In genomic region chr15:63505842-63506222, GRCh38 we compare ENCODE assay signal across 8 cellular contexts. TPM values are rescaled to one million over a fixed set of nuclear protein-coding genes. Genes with fewer than 3 reads are reported as not detected.
DNase-seq lines count a peak whose midpoint lies in the region; ATAC-seq, FAIRE-seq and TF ChIP-seq lines count a peak whose summit lies in the region.

No MANE protein-coding gene starts in this region.

- POLR2A ChIA-PET in HEK293 (lab: Yijun Ruan, JAX), result interaction anchor here (0.6 to 1.6 kb wide), 4 partner anchors 29 to 229 kb away, joined by 3 to 4 read pairs (median 3); partner anchors contain the start of gene APH1B
- POLR2A ChIA-PET in activated CD4-positive, alpha-beta memory T cell treated with anti-CD3 and anti-CD28 coated beads for 36 hours (lab: Charles Lee), result interaction anchor here (0.9 to 3.9 kb wide), 10 partner anchors 8 to 314 kb away, joined by 3 to 40 read pairs (median 7); no protein-coding TSS in a partner anchor

- no peaks in the 10 kb centered on the region for H3K36me3 ChIP-seq in HEK293 (ENCODE audit: control insufficient read depth in 2 of 2, insufficient read depth in 1 of 2, low read length in 2 of 2)
- no peaks in the 10 kb centered on the region for H3K36me3 ChIP-seq in small intestine (ENCODE audit: control insufficient read depth in 2 of 2, insufficient read depth in 2 of 2, low read length in 2 of 2)

- H3K36me3 Mint-ChIP-seq in activated CD4-positive, alpha-beta memory T cell treated with anti-CD3 and anti-CD28 coated beads for 36 hours, result peaks cover 4% of the 10 kb centered on the region
- H3K36me3 Mint-ChIP-seq in glutamatergic neuron (ENCODE audit: unreplicated experiment), result no peaks in the 10 kb centered on the region

- H3K4me1 ChIP-seq in HEK293 (ENCODE audit: control insufficient read depth, insufficient read depth, low read length), result peaks cover 32% of the 10 kb centered on the region
- peaks cover 9 to 22% of the 10 kb centered on the region in 2 donors for H3K4me1 ChIP-seq in small intestine (ENCODE audit: control insufficient read depth in 2 of 2, insufficient read depth in 1 of 2, low read depth in 1 of 2, low read length in 1 of 2)

- intact Hi-C loops in activated CD4-positive, alpha-beta memory T cell treated with anti-CD3 and anti-CD28 coated beads for 36 hours (cut with micrococcal nuclease), result loop anchor here (1.0 to 10.0 kb wide), 5 partner anchors 9 to 1389 kb away; partner anchors contain the start of genes PPIB and SNX1

- DNase-seq in activated CD4-positive, alpha-beta memory T cell treated with anti-CD3 and anti-CD28 coated beads for 36 hours, result no peak
- DNase-seq in glutamatergic neuron, result no peak
- no peak for DNase-seq in small intestine
- no peak for DNase-seq in NCI-H524 treated with DMSO at 0.1 percent for 48 hours (lab: John Stamatoyannopoulos, UW)
- no peak for DNase-seq in NCI-H2227 (lab: John Stamatoyannopoulos, UW; ENCODE audit: unreplicated experiment)
- DNase-seq in amniotic stem cell (lab: John Stamatoyannopoulos, UW), result no peak

- peak overlapping the region; percentile 90 for H3K4me3 Mint-ChIP-seq in activated CD4-positive, alpha-beta memory T cell treated with anti-CD3 and anti-CD28 coated beads for 36 hours
- peak overlapping the region; percentile 91 for H3K4me3 Mint-ChIP-seq in glutamatergic neuron (ENCODE audit: unreplicated experiment)

- peak overlapping the region; percentile 91 for H3K27ac Mint-ChIP-seq in activated CD4-positive, alpha-beta memory T cell treated with anti-CD3 and anti-CD28 coated beads for 36 hours
- peak overlapping the region; percentile 77 for H3K27ac Mint-ChIP-seq in glutamatergic neuron (ENCODE audit: unreplicated experiment)

- CTCF ChIA-PET in HEK293 (lab: Yijun Ruan, JAX), result interaction anchor here (0.7 to 0.9 kb wide), 3 partner anchors 19 to 26 kb away, joined by 3 to 6 read pairs (median 4); no protein-coding TSS in a partner anchor
- CTCF ChIA-PET in activated CD4-positive, alpha-beta memory T cell treated with anti-CD3 and anti-CD28 coated beads for 36 hours (lab: Charles Lee), result interaction anchor here (0.8 to 8.0 kb wide), 20 partner anchors 9 to 222 kb away, joined by 3 to 76 read pairs (median 3); no protein-coding TSS in a partner anchor

- H3K27me3 Mint-ChIP-seq in activated CD4-positive, alpha-beta memory T cell treated with anti-CD3 and anti-CD28 coated beads for 36 hours, result no peaks in the 10 kb centered on the region
- peaks cover 21% of the 10 kb centered on the region for H3K27me3 Mint-ChIP-seq in glutamatergic neuron (ENCODE audit: unreplicated experiment)

- peaks cover 80% of the 10 kb centered on the region for H3K4me1 Mint-ChIP-seq in activated CD4-positive, alpha-beta memory T cell treated with anti-CD3 and anti-CD28 coated beads for 36 hours (ENCODE audit: low read depth)
- peaks cover 27% of the 10 kb centered on the region for H3K4me1 Mint-ChIP-seq in glutamatergic neuron (ENCODE audit: low read depth, unreplicated experiment)

- H3K9me3 ChIP-seq in HEK293 (ENCODE audit: control insufficient read depth, insufficient read depth, low read depth, low read length), result no peaks in the 10 kb centered on the region
- no peaks in the 10 kb centered on the region for H3K9me3 ChIP-seq in small intestine (ENCODE audit: control insufficient read depth, low read depth)

- TF ChIP-seq CTCF in HEK293 (tag by site-specific recombination; IDR thresholded peaks at IDR 0.05), result no peak
- no peak for TF ChIP-seq CTCF in glutamatergic neuron (IDR thresholded peaks at IDR 0.05; ENCODE audit: partially characterized antibody, unreplicated experiment)

- ATAC-seq in GM21576 (IDR thresholded peaks at IDR 0.05; ENCODE audit: unreplicated experiment), result no peak

- FAIRE-seq in small intestine (lab: Jason Lieb, UNC), result no peak

- H3K27ac ChIP-seq in HEK293 (ENCODE audit: extremely low read depth, low read depth, low read length) (peak overlapping the region; percentile 92; the same call in 1 of the 2 replicates), small intestine (ENCODE audit: low read depth in 1 of 2, low read length in 1 of 2) (peak overlapping the region; percentile 98)

- 2 to 13% (median 5%) methylated on average over 8 of the region's 8 CpGs for WGBS in small intestine, 3 donors

- H3K27me3 ChIP-seq in small intestine (ENCODE audit: control insufficient read depth in 2 of 2, insufficient read depth in 2 of 2, low read length in 2 of 2), result no peaks in the 10 kb centered on the region

- no peaks in the 10 kb centered on the region for H3K9me3 Mint-ChIP-seq in activated CD4-positive, alpha-beta memory T cell treated with anti-CD3 and anti-CD28 coated beads for 36 hours
- H3K9me3 Mint-ChIP-seq in glutamatergic neuron (ENCODE audit: unreplicated experiment), result peaks cover 9% of the 10 kb centered on the region

- H3K4me3 ChIP-seq in HEK293 (ENCODE audit: low read depth, low read length) (peak overlapping the region; percentile 80), small intestine (ENCODE audit: low read depth in 1 of 2, low read length in 2 of 2) (peak overlapping the region; percentile 96 to 98)

TF ChIP-seq in HEK293, 187 proteins besides CTCF, POLR2A, EP300 and RAD21:
- TF ChIP-seq ZNF521 (tag by site-specific recombination; IDR thresholded peaks at IDR 0.05), result no peak
- no peak for TF ChIP-seq PRDM6 (tag by site-specific recombination; IDR thresholded peaks at IDR 0.05)
- TF ChIP-seq ZNF112 (tag by site-specific recombination; IDR thresholded peaks at IDR 0.05), result no peak
- TF ChIP-seq ZNF18 (tag by site-specific recombination; IDR thresholded peaks at IDR 0.05), result no peak
- no peak for TF ChIP-seq ZSCAN4 (tag by site-specific recombination; IDR thresholded peaks at IDR 0.05)
- no peak for TF ChIP-seq BCL11A (tag by site-specific recombination; IDR thresholded peaks at IDR 0.05; ENCODE audit: low read depth)
- no peak for TF ChIP-seq ZBTB44 (tag by site-specific recombination; IDR thresholded peaks at IDR 0.05)
- no peak for TF ChIP-seq ZBTB7A (tag by site-specific recombination; IDR thresholded peaks at IDR 0.05; ENCODE audit: low read depth)
- no peak for TF ChIP-seq ZNF174 (tag by site-specific recombination; IDR thresholded peaks at IDR 0.05)
- no peak for TF ChIP-seq ZNF621 (tag by site-specific recombination; IDR thresholded peaks at IDR 0.05)
- no peak for TF ChIP-seq ZNF776 (tag by site-specific recombination; IDR thresholded peaks at IDR 0.05; ENCODE audit: borderline replicate concordance)

RNA-seq across cellular contexts. Expression of gene USP3, which starts 1.4 kb away (rescaled TPM):
- total RNA-seq in activated CD4-positive, alpha-beta memory T cell treated with anti-CD3 and anti-CD28 coated beads for 36 hours, result 10 to 100 TPM; 46.1 to 48.9 TPM
- 50.9 TPM for total RNA-seq in glutamatergic neuron (ENCODE audit: unreplicated experiment)
- 10 to 100 TPM; 24.7 to 30.0 (median 27.8) TPM for polyA plus RNA-seq in small intestine
